8 cellular contexts compared by ENCODE assay signal in genomic region chr6:141562181-141562800, GRCh38.
DNase-seq lines count a peak whose midpoint lies in the region; ATAC-seq and TF ChIP-seq lines count a peak whose summit lies in the region.

No MANE protein-coding gene starts in this region.

- H3K4me3 ChIP-seq in ACC112 (ENCODE audit: low read depth, low read length) (peak overlapping the region; percentile 26; the same call in 1 of the 2 replicates), mesenchymal stem cell (ENCODE audit: insufficient read depth in 1 of 2, low read depth in 1 of 2, low read length in 2 of 2) (no peak overlapping the region), transverse colon (peak overlapping the region in 1 of 4 donors; percentile 25)

- no peak for TF ChIP-seq EP300 in transverse colon (IDR thresholded peaks at IDR 0.05; ENCODE audit: low read depth)

- DNase-seq in RPMI8226 (peak; percentile 3), mesenchymal stem cell (peak; percentile 43), transverse colon (peak; percentile 9)
- DNase-seq in central memory CD8-positive, alpha-beta T cell (ENCODE audit: low spot score in 2 of 2), result no peak

- H3K27ac ChIP-seq in ACC112 (ENCODE audit: low read depth, low read length) (peak overlapping the region; percentile 72), mesenchymal stem cell (ENCODE audit: low read length, poor library complexity, severe bottlenecking) (peak overlapping the region; percentile 37), transverse colon (peak overlapping the region in 1 of 4 donors; percentile 9)

- peaks cover 14% of the 10 kb centered on the region for H3K4me1 ChIP-seq in ACC112 (ENCODE audit: control insufficient read depth, insufficient read depth, low read length, unreplicated experiment)
- peaks cover 3% of the 10 kb centered on the region for H3K4me1 ChIP-seq in mesenchymal stem cell (ENCODE audit: control insufficient read depth, insufficient read depth, low read depth, low read length)
- H3K4me1 ChIP-seq in transverse colon, result peaks cover 0 to 9% (median 4%) of the 10 kb centered on the region in 4 donors

- H2BK120ac ChIP-seq in mesenchymal stem cell (ENCODE audit: low read depth, low read length), result peak overlapping the region; percentile 51

- ATAC-seq in GM18867 (IDR thresholded peaks at IDR 0.05; ENCODE audit: unreplicated experiment) (peak; percentile 35), HG03097 (IDR thresholded peaks at IDR 0.05; ENCODE audit: low FRiP score, unreplicated experiment) (peak; percentile 18), HG03025 (IDR thresholded peaks at IDR 0.05; ENCODE audit: low FRiP score, unreplicated experiment) (no peak)
- ATAC-seq in central memory CD8-positive, alpha-beta T cell (replicated peaks; ENCODE audit: extremely low read depth, poor library complexity, severe bottlenecking), result peak; percentile 67

- H3K27ac Mint-ChIP-seq in central memory CD8-positive, alpha-beta T cell (ENCODE audit: low read depth), result peak overlapping the region; percentile 95

- H3K79me1 ChIP-seq in mesenchymal stem cell (replicated peaks; ENCODE audit: low read length, poor library complexity, severe bottlenecking), result no peaks in the 10 kb centered on the region

- no peak overlapping the region for H3K14ac ChIP-seq in mesenchymal stem cell (ENCODE audit: low read length in 2 of 2)

- H3K36me3 ChIP-seq in ACC112 (ENCODE audit: insufficient read depth, low read length), result no peaks in the 10 kb centered on the region
- H3K36me3 ChIP-seq in mesenchymal stem cell (ENCODE audit: control insufficient read depth in 1 of 2, insufficient read depth in 2 of 2, low read depth in 1 of 2, low read length in 2 of 2), result no peaks in the 10 kb centered on the region
- H3K36me3 ChIP-seq in transverse colon, result no peaks in the 10 kb centered on the region

- peak overlapping the region; percentile 5 to 79 for H3K4ac ChIP-seq in mesenchymal stem cell (ENCODE audit: low read depth in 1 of 2, low read length in 2 of 2)

- peak overlapping the region; percentile 88 for H4K91ac ChIP-seq in mesenchymal stem cell (ENCODE audit: low read length)

- intact Hi-C loops in transverse colon (cut with DNase I; ENCODE audit: low total_unique reads), result no loop called here

- no peak overlapping the region for H2BK5ac ChIP-seq in mesenchymal stem cell (ENCODE audit: low read depth, low read length, poor library complexity, severe bottlenecking)

- peaks cover 13% of the 10 kb centered on the region for H3K4me1 Mint-ChIP-seq in central memory CD8-positive, alpha-beta T cell

- TF ChIP-seq POLR2A in transverse colon (IDR thresholded peaks at IDR 0.05), result no peak

- in situ Hi-C loops in transverse colon (cut with MboI; ENCODE audit: low pct_ligation_motif_present in 1 of 4, low pct_unique_long_range_greater_than_20kb in 1 of 4, low sequenced_read_pairs in 3 of 4), result no loop called here

- no peak overlapping the region for H3K23ac ChIP-seq in mesenchymal stem cell (ENCODE audit: low read length in 2 of 2)

- peak overlapping the region; percentile 80 for H2AFZ ChIP-seq in ACC112 (ENCODE audit: low read length, unreplicated experiment)
- H2AFZ ChIP-seq in mesenchymal stem cell (ENCODE audit: low read depth, low read length), result peak overlapping the region; percentile 16

- TF ChIP-seq CTCF in transverse colon (IDR thresholded peaks at IDR 0.05), result no peak

- peaks cover 18% of the 10 kb centered on the region for H3K27me3 Mint-ChIP-seq in central memory CD8-positive, alpha-beta T cell

- H3K79me2 ChIP-seq in ACC112 (ENCODE audit: control insufficient read depth, insufficient read depth, low read length, unreplicated experiment), result no peaks in the 10 kb centered on the region

- no peaks in the 10 kb centered on the region for H3K9me3 ChIP-seq in mesenchymal stem cell (ENCODE audit: control insufficient read depth, low read length)
- no peaks in the 10 kb centered on the region for H3K9me3 ChIP-seq in transverse colon

- H3K4me3 Mint-ChIP-seq in central memory CD8-positive, alpha-beta T cell, result peak overlapping the region; percentile 84

- H3K18ac ChIP-seq in mesenchymal stem cell (ENCODE audit: low read depth in 1 of 2, low read length in 2 of 2), result peak overlapping the region; percentile 88 to 97

- no peak overlapping the region for H2BK15ac ChIP-seq in mesenchymal stem cell (ENCODE audit: low read depth, poor library complexity, severe bottlenecking)

- WGBS in mesenchymal stem cell, result 15% methylated on average over 15 of the region's 15 CpGs
- WGBS in transverse colon (ENCODE audit: low coverage in 1 of 2), 2 donors, result 40 to 45% methylated on average over 9 to 15 of the region's 15 CpGs

- peak overlapping the region; percentile 20 for H3K4me2 ChIP-seq in mesenchymal stem cell (ENCODE audit: low read length, poor library complexity, severe bottlenecking)

- H2BK12ac ChIP-seq in mesenchymal stem cell (ENCODE audit: low read length in 2 of 2), result peak overlapping the region; percentile 32 to 69

- H3K9ac ChIP-seq in mesenchymal stem cell (ENCODE audit: low read length), result peak overlapping the region; percentile 78

- peak overlapping the region; percentile 0 for H2AK5ac ChIP-seq in mesenchymal stem cell (ENCODE audit: low read length, severe bottlenecking)

- H3K9me3 Mint-ChIP-seq in central memory CD8-positive, alpha-beta T cell, result no peaks in the 10 kb centered on the region

- H3K36me3 Mint-ChIP-seq in central memory CD8-positive, alpha-beta T cell (ENCODE audit: insufficient read depth), result peaks cover 2% of the 10 kb centered on the region

- peak overlapping the region; percentile 57 for H4K8ac ChIP-seq in mesenchymal stem cell (ENCODE audit: low read length)

- H3K27me3 ChIP-seq in ACC112 (ENCODE audit: insufficient read depth, low read length) (no peaks in the 10 kb centered on the region), mesenchymal stem cell (ENCODE audit: control insufficient read depth in 1 of 2, insufficient read depth in 1 of 2, low read length in 2 of 2) (no peaks in the 10 kb centered on the region), transverse colon (no peaks in the 10 kb centered on the region)

Comparison
In these comparisons a context has a peak if more than half of its experiments do, and no peak if none do; other contexts are left out.
1. DNase-seq: peak in RPMI8226 (single experiment), mesenchymal stem cell (single experiment) and transverse colon (single experiment); none in central memory CD8-positive, alpha-beta T cell (0 of 2).